ENCODE assay signal across 26 cellular contexts in genomic region chrX:38216642-38217041, GRCh38. TPM values are rescaled to one million over a fixed set of nuclear protein-coding genes. Genes with fewer than 3 reads are reported as not detected.
"Had no signal": no experiment of that assay in that cellular context is flagged by ENCODE, and none has a peak within 500 bp of the region (broad histone marks: within the 10 kb centered on the region; RNA-seq: fewer than 3 reads in every experiment).

No MANE protein-coding gene starts in this region.

- ATAC-seq: activated CD4-positive, CD25-positive, alpha-beta regulatory T cell treated with anti-CD3 and anti-CD28 coated beads, Interleukin-2, amount 50 U/mL, for 24 hours; body of pancreas; left lung; lower lobe of right lung; natural killer cell treated with Interleukin-12 subunit alpha and Interleukin-12 subunit beta and Interleukin-15 and Interleukin-18, amount 100 ng/mL, for 72 hours; right cardiac atrium; stimulated activated naive B cell treated with anti-CD40 and anti-IgM and Interleukin-4, amounts not matched to agents 10 μg/mL and 1 μg/mL and 100 μg/mL, for 72 hours; T-helper 17 cell had no signal

- DNase-seq: activated CD4-positive, alpha-beta T cell treated with anti-CD3 and anti-CD28 coated beads for 48 hours; activated CD4-positive, alpha-beta T cell treated with anti-CD3 and anti-CD28 coated beads, Interleukin-2, amount 50 U/mL, for 48 hours; activated CD8-positive, alpha-beta memory T cell treated with anti-CD3 and anti-CD28 coated beads, Interleukin-2, amount 50 U/mL, for 4 hours; activated effector memory CD4-positive, alpha-beta T cell treated with anti-CD3 and anti-CD28 coated beads, Interleukin-2, amount 50 U/mL, for 16 hours; activated naive CD4-positive, alpha-beta T cell treated with anti-CD3 and anti-CD28 coated beads, Interleukin-2, amount 10 ng/mL, durations not matched to agents 7 days and 5 days; activated naive CD8-positive, alpha-beta T cell treated with anti-CD3 and anti-CD28 coated beads, Interleukin-2, amount 10 ng/mL, durations not matched to agents 7 days and 5 days; activated T-cell treated with anti-CD3 and anti-CD28 coated beads, Interleukin-2, amount 50 U/mL, for 1 hour; amniotic stem cell; body of pancreas; cortex of kidney; left lung; lower lobe of right lung; mesenchymal stem cell; posterior cingulate gyrus; right cardiac atrium; stimulated activated CD4-positive, alpha-beta T cell treated with anti-CD3 and anti-CD28 coated beads, Interleukin-15, amount 100 ng/mL, for 24 hours; stimulated activated CD4-positive, alpha-beta T cell treated with anti-CD3 and anti-CD28 coated beads, Interleukin-2, amount 100 ng/mL, for 24 hours; stimulated activated naive B cell treated with anti-CD40 and anti-IgM and Interleukin-4, amounts not matched to agents 10 μg/mL and 1 μg/mL and 100 μg/mL, for 72 hours; T-helper 17 cell; T1000; WERI-Rb-1 had no signal

- H3K27ac Mint-ChIP-seq: activated naive CD8-positive, alpha-beta T cell treated with anti-CD3 and anti-CD28 coated beads, Interleukin-2, amount 10 ng/mL, durations not matched to agents 7 days and 5 days; activated T-helper 1 cell treated with anti-CD3 and anti-CD28 coated beads, Interleukin-12 subunit alpha, Interleukin-12 subunit beta, Interleukin-2, Interleukin-4 antibody, amounts not matched to agents 30 ng/mL and 10 ng/mL and 1 ng/mL, durations not matched to agents 14 hours and 24 hours and 36 hours; natural killer cell treated with Interleukin-12 subunit alpha and Interleukin-12 subunit beta and Interleukin-15 and Interleukin-18, amount 100 ng/mL, for 72 hours; stimulated activated naive B cell treated with anti-CD40 and anti-IgM and Interleukin-4, amounts not matched to agents 10 μg/mL and 1 μg/mL and 100 μg/mL, for 72 hours; T-helper 17 cell had no signal

- H3K9me3 Mint-ChIP-seq: activated naive CD4-positive, alpha-beta T cell treated with anti-CD3 and anti-CD28 coated beads, Interleukin-2, amount 10 ng/mL, durations not matched to agents 7 days and 5 days; activated naive CD8-positive, alpha-beta T cell treated with anti-CD3 and anti-CD28 coated beads, Interleukin-2, amount 10 ng/mL, durations not matched to agents 7 days and 5 days; activated T-helper 1 cell treated with anti-CD3 and anti-CD28 coated beads, Interleukin-12 subunit alpha, Interleukin-12 subunit beta, Interleukin-2, Interleukin-4 antibody, amounts not matched to agents 30 ng/mL and 10 ng/mL and 1 ng/mL, durations not matched to agents 14 hours and 24 hours and 36 hours; natural killer cell treated with Interleukin-12 subunit alpha and Interleukin-12 subunit beta and Interleukin-15 and Interleukin-18, amount 100 ng/mL, for 72 hours; stimulated activated naive B cell treated with anti-CD40 and anti-IgM and Interleukin-4, amounts not matched to agents 10 μg/mL and 1 μg/mL and 100 μg/mL, for 72 hours had no signal

- H3K36me3 Mint-ChIP-seq: activated naive CD4-positive, alpha-beta T cell treated with anti-CD3 and anti-CD28 coated beads, Interleukin-2, amount 10 ng/mL, durations not matched to agents 7 days and 5 days; activated naive CD8-positive, alpha-beta T cell treated with anti-CD3 and anti-CD28 coated beads, Interleukin-2, amount 10 ng/mL, durations not matched to agents 7 days and 5 days; natural killer cell treated with Interleukin-12 subunit alpha and Interleukin-12 subunit beta and Interleukin-15 and Interleukin-18, amount 100 ng/mL, for 72 hours; stimulated activated naive B cell treated with anti-CD40 and anti-IgM and Interleukin-4, amounts not matched to agents 10 μg/mL and 1 μg/mL and 100 μg/mL, for 72 hours had no signal

- H3K4me1 Mint-ChIP-seq: T-helper 17 cell had no signal

- H3K4me3 Mint-ChIP-seq: activated naive CD4-positive, alpha-beta T cell treated with anti-CD3 and anti-CD28 coated beads, Interleukin-2, amount 10 ng/mL, durations not matched to agents 7 days and 5 days; activated naive CD8-positive, alpha-beta T cell treated with anti-CD3 and anti-CD28 coated beads, Interleukin-2, amount 10 ng/mL, durations not matched to agents 7 days and 5 days; activated T-helper 1 cell treated with anti-CD3 and anti-CD28 coated beads, Interleukin-12 subunit alpha, Interleukin-12 subunit beta, Interleukin-2, Interleukin-4 antibody, amounts not matched to agents 30 ng/mL and 10 ng/mL and 1 ng/mL, durations not matched to agents 14 hours and 24 hours and 36 hours; natural killer cell treated with Interleukin-12 subunit alpha and Interleukin-12 subunit beta and Interleukin-15 and Interleukin-18, amount 100 ng/mL, for 72 hours; stimulated activated naive B cell treated with anti-CD40 and anti-IgM and Interleukin-4, amounts not matched to agents 10 μg/mL and 1 μg/mL and 100 μg/mL, for 72 hours; T-helper 17 cell had no signal

- H3K4me3 ChIP-seq: body of pancreas, left lung, lower lobe of right lung, tibial nerve had no signal

RNA-seq across cellular contexts. Expression of gene SRPX, which starts 4.0 kb away (rescaled TPM):
- total RNA-seq: activated CD8-positive, alpha-beta memory T cell treated with anti-CD3 and anti-CD28 coated beads for 36 hours; activated T-helper 1 cell treated with anti-CD3 and anti-CD28 coated beads, Interleukin-12 subunit alpha, Interleukin-12 subunit beta, Interleukin-2, Interleukin-4 antibody, amounts not matched to agents 30 ng/mL and 10 ng/mL and 1 ng/mL, durations not matched to agents 14 hours and 24 hours and 36 hours; natural killer cell treated with Interleukin-12 subunit alpha and Interleukin-12 subunit beta and Interleukin-15 and Interleukin-18, amount 100 ng/mL, for 72 hours had no signal
